In the genomic region with DNA sequence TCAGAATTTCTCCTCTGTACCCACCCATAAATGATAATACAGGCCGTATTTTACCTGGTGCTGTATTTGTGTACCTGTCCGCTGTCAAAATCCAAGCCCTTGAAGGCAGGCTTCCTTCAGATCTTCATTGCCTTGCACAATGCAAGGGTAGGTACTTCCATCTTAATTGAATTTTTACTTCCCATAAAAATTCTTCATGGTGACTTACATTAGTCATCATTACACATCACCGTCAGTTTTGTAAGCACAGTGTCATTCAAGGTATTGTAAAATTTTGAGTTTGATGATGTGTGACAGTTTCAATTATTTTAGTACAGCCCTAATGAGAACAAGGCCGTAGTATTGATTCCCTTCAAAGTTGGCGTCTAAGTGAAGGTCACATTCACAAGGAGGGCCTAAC, we compare ENCODE assay signal across 8 cellular contexts. TPM values are rescaled to one million over a fixed set of nuclear protein-coding genes. Genes with fewer than 3 reads are reported as not detected.
DNase-seq lines count a peak whose midpoint lies in the region; TF ChIP-seq lines count a peak whose summit lies in the region.

No MANE protein-coding gene starts in this region.

- peaks cover 2% of the 10 kb centered on the region; the same call in 1 of the 2 replicates for H3K36me3 ChIP-seq in H7 (replicated peaks; ENCODE audit: control insufficient read depth, insufficient read depth, low read length)

- no peaks in the 10 kb centered on the region for H3K27me3 ChIP-seq in H7 (ENCODE audit: control insufficient read depth, insufficient read depth, low read length)

- H3K4me3 ChIP-seq in H7 (ENCODE audit: insufficient read depth, low read depth, low read length) = peak overlapping the region; percentile 92

- no peak for TF ChIP-seq CTCF in osteocyte (IDR thresholded peaks at IDR 0.05)

- in situ Hi-C loops in ACHN (cut with HindIII; ENCODE audit: low pct_ligation_motif_present, low pct_unique_long_range_greater_than_20kb, low sequenced_read_pairs) = no loop called here

- H3K36me3 Mint-ChIP-seq in osteocyte (ENCODE audit: unreplicated experiment) = peaks cover 8% of the 10 kb centered on the region

- peak overlapping the region; percentile 100 for H3K27ac Mint-ChIP-seq in osteocyte (ENCODE audit: unreplicated experiment)

- peak overlapping the region; percentile 99 for H3K4me3 Mint-ChIP-seq in osteocyte (ENCODE audit: unreplicated experiment)

- peaks cover 28% of the 10 kb centered on the region for H3K4me1 Mint-ChIP-seq in osteocyte (ENCODE audit: unreplicated experiment)

- DNase-seq in ACHN (peak; percentile 38), H7 (no peak), SW480 (ENCODE audit: low spot score) (peak; percentile 56), fibroblast of gingiva (ENCODE audit: low read depth) (peak; percentile 44), osteocyte (ENCODE audit: extremely low spot score, unreplicated experiment) (no peak), NCI-H2196 treated with DMSO at 0.1 percent for 48 hours (lab: John Stamatoyannopoulos, UW; ENCODE audit: unreplicated experiment) (no peak), nucleus accumbens (lab: John Stamatoyannopoulos, UW) (no peak)
- no peak for DNase-seq in activated CD8-positive, alpha-beta memory T cell treated with anti-CD3 and anti-CD28 coated beads, Interleukin-2, amount 50 U/mL, for 48 hours

- H3K9me3 Mint-ChIP-seq in osteocyte (ENCODE audit: unreplicated experiment) = no peaks in the 10 kb centered on the region

- H3K27me3 Mint-ChIP-seq in osteocyte (ENCODE audit: unreplicated experiment) = no peaks in the 10 kb centered on the region

RNA-seq across cellular contexts. Expression of a gene that starts 0.8 kb away (rescaled TPM):
- 53.0 and 72.3 TPM in 2 replicates for total RNA-seq in H7 (2014; rRNA removed; shearing (Covaris generic))
- total RNA-seq in osteocyte = 77.7 and 81.4 TPM in 2 replicates

Comparison
In these comparisons a context has a peak if more than half of its experiments do, and no peak if none do; other contexts are left out.
1. DNase-seq: peak in ACHN (single experiment), SW480 (single experiment) and fibroblast of gingiva (single experiment); none in H7 (single experiment), osteocyte (single experiment), NCI-H2196 treated with DMSO at 0.1 percent for 48 hours (single experiment), activated CD8-positive, alpha-beta memory T cell treated with anti-CD3 and anti-CD28 coated beads, Interleukin-2, amount 50 U/mL, for 48 hours (single experiment) and nucleus accumbens (0 of 56).